1 cellular context compared by ENCODE assay signal in genomic region chr10:79436066-79436849, GRCh38.
TF ChIP-seq lines count a peak whose summit lies in the region.

No MANE protein-coding gene starts in this region.

TF ChIP-seq in SK-N-SH treated with all-trans-retinoic acid at 6 μM for 48 hours, 23 proteins besides CTCF, POLR2A, EP300 and RAD21 (continued from another document):
- TF ChIP-seq TSHZ2 (CRISPR knock-in tag; IDR thresholded peaks at IDR 0.05), result no peak
- TF ChIP-seq TOX (CRISPR knock-in tag; IDR thresholded peaks at IDR 0.05; ENCODE audit: borderline replicate concordance), result no peak
- no peak for TF ChIP-seq PPARA (CRISPR knock-in tag; IDR thresholded peaks at IDR 0.05; ENCODE audit: borderline replicate concordance)
- TF ChIP-seq OSR1 (CRISPR knock-in tag; IDR thresholded peaks at IDR 0.05), result no peak
- no peak for TF ChIP-seq ISL1 (CRISPR knock-in tag; IDR thresholded peaks at IDR 0.05)
- no peak for TF ChIP-seq SNAI2 (CRISPR knock-in tag; IDR thresholded peaks at IDR 0.05)
- TF ChIP-seq ARNTL (CRISPR knock-in tag; IDR thresholded peaks at IDR 0.05; ENCODE audit: borderline replicate concordance, low read depth), result no peak
- no peak for TF ChIP-seq TCF4 (CRISPR knock-in tag; IDR thresholded peaks at IDR 0.05; ENCODE audit: borderline replicate concordance)
- TF ChIP-seq RARB (CRISPR knock-in tag; IDR thresholded peaks at IDR 0.05), result no peak
- TF ChIP-seq GLIS3 (CRISPR knock-in tag; IDR thresholded peaks at IDR 0.05), result no peak
- no peak for TF ChIP-seq ZNF8 (CRISPR knock-in tag; IDR thresholded peaks at IDR 0.05)
